Comparison of ENCODE assay signal across 8 cellular contexts in genomic region chr2:41853427-41854191, GRCh38.
DNase-seq lines count a peak whose midpoint lies in the region; ATAC-seq, FAIRE-seq and TF ChIP-seq lines count a peak whose summit lies in the region.

No MANE protein-coding gene starts in this region.

- TF ChIP-seq CTCF in A673 (conservative IDR thresholded peaks at IDR 0.05; ENCODE audit: low read depth, low read length): peak; percentile 81
- TF ChIP-seq CTCF in body of pancreas (IDR thresholded peaks at IDR 0.05): peak; percentile 58 to 78 (median 70)
- peak; percentile 74 for TF ChIP-seq CTCF in thoracic aorta (IDR thresholded peaks at IDR 0.05)

- H3K36me3 ChIP-seq in A673 (ENCODE audit: insufficient read depth, low read length, poor library complexity, severe bottlenecking) (no peaks in the 10 kb centered on the region), body of pancreas (replicated peaks in 1 of 2; ENCODE audit: insufficient read depth in 1 of 2, low read depth in 2 of 2) (no peaks in the 10 kb centered on the region), thoracic aorta (no peaks in the 10 kb centered on the region)

- H3K27ac ChIP-seq in A673 (ENCODE audit: low read depth, low read length, poor library complexity, severe bottlenecking) (no peak overlapping the region), body of pancreas (no peak overlapping the region), thoracic aorta (no peak overlapping the region)

- WGBS in body of pancreas, 2 donors: 7 to 10% methylated on average over 8 of the region's 8 CpGs

- FAIRE-seq in islet of Langerhans (lab: Jason Lieb, UNC) (peak; percentile 92), GM12891 (lab: Jason Lieb, UNC) (no peak)

- CTCF ChIA-PET in A673 (lab: Charles Lee): interaction anchor here (0.5 to 3.3 kb wide), 9 partner anchors 14 to 475 kb away, joined by 3 to 32 read pairs (median 4); no protein-coding TSS in a partner anchor

- no TSS peak for BruUV-seq in A673 (replicated peaks; lab: Mats Ljungman, UMichigan)

- POLR2A ChIA-PET in A673 (lab: Charles Lee; ENCODE audit: low non-redundant PET): no interaction called here

- H3K9me3 ChIP-seq in A673 (ENCODE audit: low read depth, low read length, poor library complexity, severe bottlenecking) (no peaks in the 10 kb centered on the region), body of pancreas (no peaks in the 10 kb centered on the region), thoracic aorta (no peaks in the 10 kb centered on the region)

- intact Hi-C loops in A673 (cut with micrococcal nuclease; ENCODE audit: unreplicated experiment): loop anchor here (1.0 to 10.0 kb wide), 2 partner anchors 233 to 811 kb away; no protein-coding TSS in a partner anchor
- intact Hi-C loops in body of pancreas (cut with DNase I): no loop called here

- ATAC-seq in body of pancreas (peak; percentile 59), thoracic aorta (ENCODE audit: insufficient number of reproducible peaks, low FRiP score, low read depth) (peak; percentile 65)

- no peak for TF ChIP-seq POLR2A in body of pancreas (IDR thresholded peaks at IDR 0.05)
- TF ChIP-seq POLR2A in GM12891 (IDR thresholded peaks at IDR 0.05; ENCODE audit: low read depth, low read length): no peak

- H3K4me3 ChIP-seq in A673 (ENCODE audit: low read depth, low read length, poor library complexity, severe bottlenecking) (no peak overlapping the region), body of pancreas (no peak overlapping the region), thoracic aorta (no peak overlapping the region)

- DNase-seq in A673 (ENCODE audit: low spot score) (peak; percentile 82), GM03348 (ENCODE audit: low spot score) (peak; percentile 70), NCI-H2227 (lab: John Stamatoyannopoulos, UW; ENCODE audit: unreplicated experiment) (peak; percentile 83), body of pancreas (peak; percentile 64 to 68 (median 65)), thoracic aorta (ENCODE audit: low spot score) (no peak), GM12891 (ENCODE audit: insufficient read length, low spot score) (no peak)
- DNase-seq in activated CD8-positive, alpha-beta memory T cell treated with anti-CD3 and anti-CD28 coated beads, Interleukin-2, amount 50 U/mL, for 48 hours: no peak

- H3K4me1 ChIP-seq in A673 (ENCODE audit: insufficient read depth, low read length, poor library complexity, severe bottlenecking) (no peaks in the 10 kb centered on the region), body of pancreas (peaks cover 4% of the 10 kb centered on the region), thoracic aorta (ENCODE audit: control insufficient read depth in 1 of 2, low read depth in 2 of 2) (no peaks in the 10 kb centered on the region)

- H3K27me3 ChIP-seq in A673 (replicated peaks; ENCODE audit: insufficient read depth, low read depth, low read length, poor library complexity): no peaks in the 10 kb centered on the region
- no peaks in the 10 kb centered on the region for H3K27me3 ChIP-seq in body of pancreas
- no peaks in the 10 kb centered on the region for H3K27me3 ChIP-seq in thoracic aorta (replicated peaks; ENCODE audit: insufficient read depth)

TF ChIP-seq in GM12891, 5 proteins besides CTCF, POLR2A, EP300 and RAD21:
- TF ChIP-seq POLR2AphosphoS5 (IDR thresholded peaks at IDR 0.05; ENCODE audit: low read depth, low read length) (no peak), PAX5 (IDR thresholded peaks at IDR 0.05; ENCODE audit: insufficient read depth, low read length, severe bottlenecking) (no peak), TAF1 (IDR thresholded peaks at IDR 0.05; ENCODE audit: low read depth, low read length) (no peak), POU2F2 (IDR thresholded peaks at IDR 0.05; ENCODE audit: low read depth, low read length) (no peak), SPI1 (IDR thresholded peaks at IDR 0.05; ENCODE audit: low read depth, low read length) (no peak)

Comparison
In these comparisons a context has a peak if more than half of its experiments do, and no peak if none do; other contexts are left out.
1. DNase-seq: peak in A673 (single experiment), GM03348 (single experiment), NCI-H2227 (single experiment) and body of pancreas (4 of 4); none in thoracic aorta (single experiment), GM12891 (single experiment) and activated CD8-positive, alpha-beta memory T cell treated with anti-CD3 and anti-CD28 coated beads, Interleukin-2, amount 50 U/mL, for 48 hours (single experiment).
2. Peak in every context shown above with its lines, with median percentiles within 50 percentile points of each other: CTCF ChIP-seq.